ENCODE assay signal across 11 cellular contexts in genomic region chr12:47814539-47815170, GRCh38. TPM values are rescaled to one million over a fixed set of nuclear protein-coding genes. Genes with fewer than 3 reads are reported as not detected.
DNase-seq lines count a peak whose midpoint lies in the region; ATAC-seq, FAIRE-seq and TF ChIP-seq lines count a peak whose summit lies in the region.
"Had no signal": no experiment of that assay in that cellular context is flagged by ENCODE, and none has a peak within 500 bp of the region (broad histone marks: within the 10 kb centered on the region; RNA-seq: fewer than 3 reads in every experiment).

No MANE protein-coding gene starts in this region.

- peaks cover 44 to 92% (median 87%) of the 10 kb centered on the region in 12 donors for H3K4me1 ChIP-seq in heart left ventricle
- peaks cover 78% of the 10 kb centered on the region for H3K4me1 ChIP-seq in astrocyte (ENCODE audit: insufficient read depth, low read length)
- peaks cover 75 to 81% of the 10 kb centered on the region in 2 donors for H3K4me1 ChIP-seq in naive thymus-derived CD4-positive, alpha-beta T cell (ENCODE audit: control insufficient read depth in 2 of 2, insufficient read depth in 2 of 2, low read length in 2 of 2)
- no peaks in the 10 kb centered on the region for H3K4me1 ChIP-seq in urinary bladder (ENCODE audit: insufficient read depth)

- no peak overlapping the region for H3K27ac Mint-ChIP-seq in astrocyte (ENCODE audit: unreplicated experiment)
- H3K27ac Mint-ChIP-seq in naive thymus-derived CD4-positive, alpha-beta T cell = peak overlapping the region; percentile 92 to 99 (median 97)

- no peak for TF ChIP-seq POLR2A in heart left ventricle (IDR thresholded peaks at IDR 0.05)

- peaks cover 59% of the 10 kb centered on the region for H3K4me1 Mint-ChIP-seq in astrocyte (ENCODE audit: low read depth, unreplicated experiment)
- peaks cover 72 to 90% (median 81%) of the 10 kb centered on the region in 7 donors for H3K4me1 Mint-ChIP-seq in naive thymus-derived CD4-positive, alpha-beta T cell

- H3K36me3 ChIP-seq in heart left ventricle (peaks cover 0 to 11% (median 0%) of the 10 kb centered on the region in 9 donors), astrocyte (ENCODE audit: insufficient read depth, low read length) (peaks cover 5% of the 10 kb centered on the region), urinary bladder (ENCODE audit: insufficient read depth) (no peaks in the 10 kb centered on the region)
- H3K36me3 ChIP-seq in naive thymus-derived CD4-positive, alpha-beta T cell (ENCODE audit: control insufficient read depth in 2 of 3, insufficient read depth in 3 of 3, low read length in 3 of 3) = peaks cover 0 to 4% (median 0%) of the 10 kb centered on the region in 3 experiments

- peaks cover 2% of the 10 kb centered on the region for H3K36me3 Mint-ChIP-seq in astrocyte (ENCODE audit: low read depth, unreplicated experiment)
- H3K36me3 Mint-ChIP-seq in naive thymus-derived CD4-positive, alpha-beta T cell = peaks cover 0 to 41% (median 0%) of the 10 kb centered on the region in 5 donors
- H3K36me3 Mint-ChIP-seq: brain had no signal

- intact Hi-C loops in heart left ventricle (cut with DNase I) (loop anchor here in 1 of 10 donors (5.0 kb wide), 1 partner anchor 37 kb away; no protein-coding TSS in a partner anchor), cardiac septum (cut with DNase I) (no loop called here)
- intact Hi-C loops in naive thymus-derived CD4-positive, alpha-beta T cell (cut with micrococcal nuclease) = loop anchor here (5.0 to 10.0 kb wide), 7 partner anchors 450 to 1820 kb away; partner anchors contain the start of genes KANSL2 (in 1 of the 2) and SCAF11 (in 1 of the 2)

- POLR2A ChIA-PET in naive thymus-derived CD4-positive, alpha-beta T cell (lab: Charles Lee) = interaction anchor here (0.8 to 15.6 kb wide), 6 partner anchors 5 to 109 kb away, joined by 3 to 364 read pairs (median 22); partner anchors contain the start of genes HDAC7 and RPAP3

- H4K20me1 ChIP-seq in astrocyte (ENCODE audit: insufficient read depth, low read length) = peaks cover 91% of the 10 kb centered on the region

- H3K4me3 Mint-ChIP-seq in astrocyte (ENCODE audit: unreplicated experiment) = no peak overlapping the region
- H3K4me3 Mint-ChIP-seq in naive thymus-derived CD4-positive, alpha-beta T cell = peak overlapping the region; percentile 83 to 96 (median 88)

- WGBS in heart left ventricle, 4 donors = 33 to 55% (median 45%) methylated on average over 3 of the region's 3 CpGs
- WGBS in urinary bladder = 63% methylated on average over 3 of the region's 3 CpGs

- no peak for DNase-seq in heart left ventricle
- no peak for DNase-seq in cardiac septum (ENCODE audit: low spot score)
- no peak for DNase-seq in astrocyte (ENCODE audit: low read depth)
- no peak for DNase-seq in naive thymus-derived CD4-positive, alpha-beta T cell
- DNase-seq in EL = no peak
- DNase-seq in RCC 7860 (ENCODE audit: low spot score) = no peak
- DNase-seq: COR-L47, left colon had no signal

- H2AFZ ChIP-seq in astrocyte (ENCODE audit: low read depth, low read length) = no peak overlapping the region

- H3K9me3 ChIP-seq in heart left ventricle (no peaks in the 10 kb centered on the region), astrocyte (ENCODE audit: insufficient read depth, low read depth, low read length) (no peaks in the 10 kb centered on the region)
- H3K9me3 ChIP-seq in naive thymus-derived CD4-positive, alpha-beta T cell (ENCODE audit: control insufficient read depth in 2 of 3, low read length in 3 of 3) = no peaks in the 10 kb centered on the region

- CTCF ChIA-PET in naive thymus-derived CD4-positive, alpha-beta T cell (lab: Charles Lee) = interaction anchor here (1.0 to 22.9 kb wide), 4 partner anchors 19 to 82 kb away, joined by 3 to 539 read pairs (median 8); no protein-coding TSS in a partner anchor

- H3K4me3 ChIP-seq in heart left ventricle (peak overlapping the region in 3 of 12 donors; percentile 49 to 59 (median 56)), astrocyte (ENCODE audit: insufficient read depth, low read depth, low read length) (no peak overlapping the region), urinary bladder (ENCODE audit: low read depth, low read length) (no peak overlapping the region)
- no peak overlapping the region for H3K4me3 ChIP-seq in naive thymus-derived CD4-positive, alpha-beta T cell (ENCODE audit: low read length)

- peaks cover 96% of the 10 kb centered on the region for H3K79me2 ChIP-seq in astrocyte (ENCODE audit: insufficient read depth, low read length)

- no peak for TF ChIP-seq CTCF in heart left ventricle (IDR thresholded peaks at IDR 0.05)
- TF ChIP-seq CTCF in astrocyte (IDR thresholded peaks at IDR 0.05; ENCODE audit: insufficient read depth, low read depth, low read length) = no peak

- ATAC-seq in heart left ventricle = no peak
- no peak for ATAC-seq in naive thymus-derived CD4-positive, alpha-beta T cell
- ATAC-seq in GM19035 (IDR thresholded peaks at IDR 0.05; ENCODE audit: unreplicated experiment) = no peak
- ATAC-seq: left colon had no signal

- H3K9me3 Mint-ChIP-seq in astrocyte (ENCODE audit: unreplicated experiment) = no peaks in the 10 kb centered on the region
- H3K9me3 Mint-ChIP-seq in naive thymus-derived CD4-positive, alpha-beta T cell = no peaks in the 10 kb centered on the region
- H3K9me3 Mint-ChIP-seq: brain had no signal

- H3K9ac ChIP-seq in astrocyte (ENCODE audit: low read length) = no peak overlapping the region

- no peaks in the 10 kb centered on the region for H3K27me3 Mint-ChIP-seq in astrocyte (ENCODE audit: low read depth, unreplicated experiment)
- H3K27me3 Mint-ChIP-seq in naive thymus-derived CD4-positive, alpha-beta T cell = no peaks in the 10 kb centered on the region

- peak overlapping the region; percentile 86 for H3K4me2 ChIP-seq in astrocyte (ENCODE audit: low read length)

- no peak for FAIRE-seq in astrocyte (lab: Jason Lieb, UNC)
- FAIRE-seq in RCC 7860 (lab: Jason Lieb, UNC) = no peak

- peak overlapping the region; percentile 93 to 99 (median 98) for H3K27ac ChIP-seq in heart left ventricle
- peak overlapping the region; percentile 13 for H3K27ac ChIP-seq in astrocyte (ENCODE audit: low read depth, low read length)
- peak overlapping the region; percentile 88 for H3K27ac ChIP-seq in naive thymus-derived CD4-positive, alpha-beta T cell (ENCODE audit: low read depth, low read length)
- H3K27ac ChIP-seq in urinary bladder (ENCODE audit: low read depth) = peak overlapping the region; percentile 94

- H3K27me3 ChIP-seq in heart left ventricle = no peaks in the 10 kb centered on the region
- H3K27me3 ChIP-seq in astrocyte (ENCODE audit: insufficient read depth, low read length) = no peaks in the 10 kb centered on the region
- H3K27me3 ChIP-seq in naive thymus-derived CD4-positive, alpha-beta T cell (ENCODE audit: control insufficient read depth in 2 of 2, insufficient read depth in 2 of 2, low read length in 2 of 2) = no peaks in the 10 kb centered on the region

RNA-seq across cellular contexts. Expression of gene HDAC7, which starts 5.0 kb away (rescaled TPM):
- 10 to 100 TPM; 27.4 to 63.0 (median 38.6) TPM for total RNA-seq in heart left ventricle
- polyA plus RNA-seq in heart left ventricle = 10 to 100 TPM; 42.2 to 43.9 TPM
- total RNA-seq in cardiac septum = 62.7 TPM
- total RNA-seq in astrocyte = 76.3 and 92.2 TPM in 2 replicates
- 100 to 1,000 TPM; 150 to 194 (median 188) TPM for total RNA-seq in naive thymus-derived CD4-positive, alpha-beta T cell
- 10 to 100 TPM; 16.7 to 36.7 TPM for polyA plus RNA-seq in naive thymus-derived CD4-positive, alpha-beta T cell
- 26.8 TPM for total RNA-seq in urinary bladder
- 92.4 TPM for polyA plus RNA-seq in urinary bladder

RNA-seq across cellular contexts. Expression of gene SLC48A1, which starts 41.6 kb away (rescaled TPM):
- total RNA-seq in heart left ventricle (10 to 100 TPM; 17.6 to 68.2 (median 23.9) TPM), cardiac septum (20.7 TPM), astrocyte (17.7 and 23.8 TPM in 2 replicates), urinary bladder (8.6 TPM)
- polyA plus RNA-seq in heart left ventricle (10 to 100 TPM; 13.0 to 16.5 TPM), urinary bladder (31.1 TPM)
- total RNA-seq in naive thymus-derived CD4-positive, alpha-beta T cell = 10 to 100 TPM in 2 of 5 experiments, 1 to 10 TPM in 3; 6.7 to 14.3 (median 10.0) TPM
- 10 to 100 TPM; 12.5 to 15.6 TPM for polyA plus RNA-seq in naive thymus-derived CD4-positive, alpha-beta T cell

RNA-seq across cellular contexts. Expression of gene RAPGEF3, which starts 56.0 kb away (rescaled TPM):
- total RNA-seq in heart left ventricle (10 to 100 TPM; 14.5 to 47.8 (median 23.9) TPM), cardiac septum (26.3 TPM), astrocyte (5.9 and 8.4 TPM in 2 replicates), urinary bladder (17.2 TPM)
- polyA plus RNA-seq in heart left ventricle (10 to 100 TPM; 18.6 to 62.1 TPM), urinary bladder (38.7 TPM)
- total RNA-seq in naive thymus-derived CD4-positive, alpha-beta T cell = 1 to 10 TPM in 2 of 5 experiments, under 1 TPM in 2, not detected in 1; 0.08 to 1.9 (median 1.1) TPM
- polyA plus RNA-seq in naive thymus-derived CD4-positive, alpha-beta T cell = under 1 TPM in 1 of 2 donors, not detected in 1; 0.15 TPM

Comparison
In these comparisons a context has a peak if more than half of its experiments do, and no peak if none do; other contexts are left out.
1. H3K27ac ChIP-seq: peak in every context shown above with its lines; median percentile 98 in heart left ventricle; 94 in urinary bladder; 88 in naive thymus-derived CD4-positive, alpha-beta T cell; 13 in astrocyte.